8 cellular contexts compared by ENCODE assay signal in genomic region chr13:44577236-44578063, GRCh38. TPM values are rescaled to one million over a fixed set of nuclear protein-coding genes. Genes with fewer than 3 reads are reported as not detected.
DNase-seq lines count a peak whose midpoint lies in the region; ATAC-seq, FAIRE-seq and TF ChIP-seq lines count a peak whose summit lies in the region.

No MANE protein-coding gene starts in this region.

- intact Hi-C loops in psoas muscle (cut with DNase I): loop anchor here (2.0 to 10.0 kb wide), 8 partner anchors 83 to 393 kb away; no protein-coding TSS in a partner anchor

- H3K27me3 ChIP-seq in right atrium auricular region (no peaks in the 10 kb centered on the region), psoas muscle (ENCODE audit: insufficient read depth in 3 of 3, low read length in 2 of 3) (no peaks in the 10 kb centered on the region)

- no peaks in the 10 kb centered on the region for H3K9me3 Mint-ChIP-seq in T-helper 1 cell treated with Interleukin-12 subunit alpha and Interleukin-12 subunit beta and Interleukin-4 antibody, amounts not matched to agents 30 μg/mL and 1 μg/mL, for 36 hours

- WGBS in psoas muscle, 3 donors: 0 to 1% (median 0%) methylated on average over 58 to 93 of the region's 94 CpGs

- H3K4me3 ChIP-seq in right atrium auricular region: peak overlapping the region; percentile 82 to 90
- peak overlapping the region; percentile 90 for H3K4me3 ChIP-seq in psoas muscle

- peaks cover 10% of the 10 kb centered on the region for H3K36me3 Mint-ChIP-seq in T-helper 1 cell treated with Interleukin-12 subunit alpha and Interleukin-12 subunit beta and Interleukin-4 antibody, amounts not matched to agents 30 μg/mL and 1 μg/mL, for 36 hours (ENCODE audit: low read depth)

- H3K27ac ChIP-seq in angular gyrus (ENCODE audit: low read depth, low read length) (peak overlapping the region; percentile 96), right atrium auricular region (peak overlapping the region; percentile 97 to 100), psoas muscle (peak overlapping the region; percentile 94)

- ATAC-seq in HG02884 (IDR thresholded peaks at IDR 0.05; ENCODE audit: unreplicated experiment): peak; percentile 60
- ATAC-seq in psoas muscle: peak; percentile 81 to 90 (median 83)

- H3K4me1 Mint-ChIP-seq in T-helper 1 cell treated with Interleukin-12 subunit alpha and Interleukin-12 subunit beta and Interleukin-4 antibody, amounts not matched to agents 30 μg/mL and 1 μg/mL, for 36 hours (ENCODE audit: low read depth): peaks cover 20% of the 10 kb centered on the region

- TF ChIP-seq POLR2A in GM15510 (IDR thresholded peaks at IDR 0.05; ENCODE audit: borderline replicate concordance, extremely low read depth, insufficient read length): peak; percentile 22

- peak; percentile 87 for DNase-seq in NCI-H1694 (lab: John Stamatoyannopoulos, UW)
- peak; percentile 92 for DNase-seq in right atrium auricular region (ENCODE audit: low spot score)
- DNase-seq in psoas muscle: peak; percentile 97 to 99
- peak; percentile 86 for DNase-seq in urothelium cell line (ENCODE audit: low spot score)

- H3K4me1 ChIP-seq in right atrium auricular region (peaks cover 0 to 41% of the 10 kb centered on the region in 2 donors), psoas muscle (peaks cover 14% of the 10 kb centered on the region)

- H3K27me3 Mint-ChIP-seq in T-helper 1 cell treated with Interleukin-12 subunit alpha and Interleukin-12 subunit beta and Interleukin-4 antibody, amounts not matched to agents 30 μg/mL and 1 μg/mL, for 36 hours (ENCODE audit: low read depth): peaks cover 50% of the 10 kb centered on the region

- H3K36me3 ChIP-seq in right atrium auricular region (no peaks in the 10 kb centered on the region), psoas muscle (ENCODE audit: insufficient read depth in 1 of 2, low read depth in 1 of 2) (no peaks in the 10 kb centered on the region)

- H3K9me3 ChIP-seq in right atrium auricular region: no peaks in the 10 kb centered on the region
- no peaks in the 10 kb centered on the region for H3K9me3 ChIP-seq in psoas muscle

- H3K4me3 Mint-ChIP-seq in T-helper 1 cell treated with Interleukin-12 subunit alpha and Interleukin-12 subunit beta and Interleukin-4 antibody, amounts not matched to agents 30 μg/mL and 1 μg/mL, for 36 hours: peak overlapping the region; percentile 86

- FAIRE-seq in urothelium cell line (lab: Jason Lieb, UNC): no peak

- no peak for TF ChIP-seq CTCF in right atrium auricular region (IDR thresholded peaks at IDR 0.05)
- no peak for TF ChIP-seq CTCF in psoas muscle (IDR thresholded peaks at IDR 0.05)

- H3K27ac Mint-ChIP-seq in T-helper 1 cell treated with Interleukin-12 subunit alpha and Interleukin-12 subunit beta and Interleukin-4 antibody, amounts not matched to agents 30 μg/mL and 1 μg/mL, for 36 hours: peak overlapping the region; percentile 82

RNA-seq across cellular contexts. Expression of gene TSC22D1, which starts 1.3 kb away (rescaled TPM):
- total RNA-seq in right atrium auricular region: 100 to 1,000 TPM; 110 to 159 TPM
- total RNA-seq in psoas muscle: 100 to 1,000 TPM; 121 to 203 (median 169) TPM
- polyA plus RNA-seq in psoas muscle: 100 to 1,000 TPM in 1 of 3 donors, 10 to 100 TPM in 2; 34.5 to 102 (median 99.9) TPM

Comparison
In these comparisons a context has a peak if more than half of its experiments do, and no peak if none do; other contexts are left out.
1. Peak in every context shown above with its lines: DNase-seq, ATAC-seq, H3K4me3 ChIP-seq and H3K27ac ChIP-seq.